In the genomic region with DNA sequence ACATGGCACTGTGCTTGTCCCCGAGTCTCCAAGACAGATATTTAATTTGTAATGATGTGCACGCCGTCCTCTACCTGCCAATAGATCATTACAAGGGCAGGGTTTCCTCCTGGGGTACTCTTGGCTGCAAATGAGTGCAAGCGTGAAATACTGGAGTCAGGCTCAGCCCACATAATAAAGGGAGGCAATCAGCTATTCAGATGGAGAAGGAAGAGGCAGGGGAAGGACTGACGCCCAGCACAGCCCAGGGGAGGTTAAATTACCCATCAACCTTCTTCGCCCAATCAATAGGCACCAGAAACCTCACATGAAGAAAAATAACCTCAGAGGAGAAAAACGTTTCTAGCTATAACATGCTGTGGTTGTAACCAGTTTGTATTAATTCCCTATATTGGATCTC, we compare ENCODE assay signal across 20 cellular contexts.
"Had no signal": no experiment of that assay in that cellular context is flagged by ENCODE, and none has a peak within 500 bp of the region (broad histone marks: within the 10 kb centered on the region; RNA-seq: fewer than 3 reads in every experiment).

No MANE protein-coding gene starts in this region.

- H3K9me3 ChIP-seq: SJSA1 had no signal

- DNase-seq: KBM-7, MV-4-11, NCI-H1048, NCI-H1105, NCI-H1417, NCI-H187, NCI-H2029, NCI-H2081 treated with DMSO at 0.1 percent for 48 hours, NCI-H2171, NCI-H226, NCI-H446, NCI-H510A, NCI-H524 treated with DMSO at 0.1 percent for 48 hours, NCI-H69, NCI-H774, Right ventricle myocardium superior, RPMI8226, SIG-M5 had no signal

- H3K4me1 ChIP-seq: SJSA1 had no signal

- H3K27ac ChIP-seq: SJSA1 had no signal

- H3K36me3 ChIP-seq: SJSA1 had no signal

- H3K4me3 ChIP-seq: SJSA1, SK-N-MC had no signal
